In genomic region chr9:112605518-112605917, GRCh38 we compare ENCODE assay signal across 11 cellular contexts.
DNase-seq lines count a peak whose midpoint lies in the region; ATAC-seq lines count a peak whose summit lies in the region.
"Had no signal": no experiment of that assay in that cellular context is flagged by ENCODE, and none has a peak within 500 bp of the region (broad histone marks: within the 10 kb centered on the region; RNA-seq: fewer than 3 reads in every experiment).

No MANE protein-coding gene starts in this region.

- peak; percentile 94 for ATAC-seq in GM18498 (IDR thresholded peaks at IDR 0.05; ENCODE audit: unreplicated experiment)
- ATAC-seq in GM19351 (IDR thresholded peaks at IDR 0.05; ENCODE audit: unreplicated experiment), result peak; percentile 97
- peak; percentile 87 for ATAC-seq in HG02763 (IDR thresholded peaks at IDR 0.05; ENCODE audit: unreplicated experiment)
- ATAC-seq in HG03460 (IDR thresholded peaks at IDR 0.05; ENCODE audit: unreplicated experiment), result peak; percentile 91

- DNase-seq in NCI-H2196 treated with DMSO at 0.1 percent for 48 hours (lab: John Stamatoyannopoulos, UW; ENCODE audit: unreplicated experiment), result no peak
- no peak for DNase-seq in NCI-H526 (lab: John Stamatoyannopoulos, UW)
- DNase-seq in activated gamma-delta T cell (lab: John Stamatoyannopoulos, UW), result no peak
- DNase-seq in NCI-H524 treated with DMSO at 0.1 percent for 48 hours (lab: John Stamatoyannopoulos, UW), result no peak
- DNase-seq: kidney, NCI-H1048, T-helper 9 cell had no signal
